1 cellular context compared by ENCODE assay signal in genomic region chr20:4136078-4136966, GRCh38.
TF ChIP-seq lines count a peak whose summit lies in the region.

No MANE protein-coding gene starts in this region.

TF ChIP-seq in HepG2, 621 proteins besides CTCF, POLR2A, EP300 and RAD21 (continued from another document):
- TF ChIP-seq NR0B2 (CRISPR knock-in tag; IDR thresholded peaks at IDR 0.05) (no peak), NFE2L1 (CRISPR knock-in tag; IDR thresholded peaks at IDR 0.05; ENCODE audit: borderline replicate concordance) (no peak), FOXA1 (IDR thresholded peaks at IDR 0.05) (no peak), FOXA1 (CRISPR knock-in tag; IDR thresholded peaks at IDR 0.05) (peak; percentile 77)
TF ChIP-seq in HepG2: peak in this region for 94.
